In the genomic region with DNA sequence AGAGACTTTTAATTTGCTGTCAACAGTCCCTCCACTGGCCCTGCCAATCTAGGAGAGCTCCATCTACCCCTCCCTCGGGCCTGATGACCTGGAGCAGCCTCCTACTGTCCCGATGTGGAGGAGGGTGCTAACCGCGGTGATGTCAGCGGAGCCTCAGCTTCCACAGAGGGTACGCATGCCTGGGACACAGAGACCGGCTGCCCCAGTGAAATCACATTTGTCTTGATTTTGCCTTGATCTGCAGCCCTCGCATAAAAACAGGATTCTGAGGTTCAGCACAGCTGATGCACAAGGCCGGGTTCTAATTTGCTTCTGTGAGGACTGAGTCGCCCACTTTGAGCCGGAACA, we compare ENCODE assay signal across 34 cellular contexts.
"Had no signal": no experiment of that assay in that cellular context is flagged by ENCODE, and none has a peak within 500 bp of the region (broad histone marks: within the 10 kb centered on the region; RNA-seq: fewer than 3 reads in every experiment).

No MANE protein-coding gene starts in this region.

- FAIRE-seq: astrocyte, TTC549 had no signal

- H3K4me1 ChIP-seq: adrenal gland, breast epithelium, Peyer's patch, SJSA1 had no signal

- H3K27ac ChIP-seq: adrenal gland, body of pancreas, breast epithelium, Peyer's patch, SJSA1 had no signal

- H3K4me3 ChIP-seq: adrenal gland, body of pancreas, breast epithelium, Peyer's patch, SJSA1 had no signal

- H3K27me3 ChIP-seq: adrenal gland, body of pancreas, breast epithelium, Peyer's patch had no signal

- DNase-seq: activated CD4-positive, alpha-beta T cell treated with anti-CD3 and anti-CD28 coated beads, Interleukin-2, amount 10 ng/mL, durations not matched to agents 7 days and 5 days; activated CD4-positive, alpha-beta T cell treated with anti-CD3 and anti-CD28 coated beads, Interleukin-2, amount 50 U/mL, for 48 hours; activated CD8-positive, alpha-beta memory T cell treated with anti-CD3 and anti-CD28 coated beads, Interleukin-2, amount 50 U/mL, for 4 hours; activated gamma-delta T cell treated with Interleukin-2 at 50 U/mL for 16 hours; activated naive CD4-positive, alpha-beta T cell treated with anti-CD3 and anti-CD28 coated beads for 36 hours; activated T-cell treated with anti-CD3 and anti-CD28 coated beads for 4 hours; activated T-cell treated with anti-CD3 and anti-CD28 coated beads, Interleukin-2, amount 50 U/mL, for 4 hours; adrenal gland; body of pancreas; KG1; MM.1S; NCI-H1092 treated with DMSO at 0.1 percent for 48 hours; NCI-H1417; NCI-H146; NCI-H187; NCI-H2029 treated with DMSO at 0.1 percent for 48 hours; NCI-H2107; NCI-H2171; NCI-H446; NCI-H524; NCI-H69; PC-3; Peyer's patch; RPMI8226; SHP77 treated with DMSO at 0.1 percent for 48 hours; SK-N-SH had no signal

- H3K27me3 Mint-ChIP-seq: activated CD4-positive, alpha-beta T cell treated with anti-CD3 and anti-CD28 coated beads, Interleukin-2, amount 10 ng/mL, durations not matched to agents 7 days and 5 days had no signal

- H3K9ac ChIP-seq: SK-N-SH had no signal

- H3K36me3 ChIP-seq: adrenal gland, breast epithelium, Peyer's patch, SJSA1 had no signal

- H3K4me1 Mint-ChIP-seq: activated CD4-positive, alpha-beta T cell treated with anti-CD3 and anti-CD28 coated beads, Interleukin-2, amount 10 ng/mL, durations not matched to agents 7 days and 5 days had no signal

- H3K36me3 Mint-ChIP-seq: activated naive CD4-positive, alpha-beta T cell treated with anti-CD3 and anti-CD28 coated beads, Interleukin-2, amount 50 U/mL, for 72 hours had no signal

- H3K27ac Mint-ChIP-seq: activated CD4-positive, alpha-beta T cell treated with anti-CD3 and anti-CD28 coated beads, Interleukin-2, amount 10 ng/mL, durations not matched to agents 7 days and 5 days; activated naive CD4-positive, alpha-beta T cell treated with anti-CD3 and anti-CD28 coated beads for 36 hours; activated naive CD4-positive, alpha-beta T cell treated with anti-CD3 and anti-CD28 coated beads, Interleukin-2, amount 50 U/mL, for 72 hours; activated T-helper 1 cell treated with anti-CD3 and anti-CD28 coated beads, Interleukin-12 subunit alpha, Interleukin-12 subunit beta, Interleukin-2, Interleukin-4 antibody, amounts not matched to agents 30 ng/mL and 10 ng/mL and 1 ng/mL, durations not matched to agents 14 hours and 24 hours and 36 hours; T-helper 1 cell treated with Interleukin-12 subunit alpha and Interleukin-12 subunit beta and Interleukin-4 antibody, amounts not matched to agents 30 μg/mL and 1 μg/mL, for 36 hours; T-helper 2 cell treated with Interferon-gamma antibody and Interleukin-4, amounts not matched to agents 5 μg/mL and 100 μg/mL, for 36 hours had no signal

- H3K9me3 ChIP-seq: adrenal gland, body of pancreas, breast epithelium, Peyer's patch, SJSA1, SK-N-SH had no signal

- H3K9me3 Mint-ChIP-seq: activated CD4-positive, alpha-beta T cell treated with anti-CD3 and anti-CD28 coated beads, Interleukin-2, amount 10 ng/mL, durations not matched to agents 7 days and 5 days; activated naive CD4-positive, alpha-beta T cell treated with anti-CD3 and anti-CD28 coated beads for 36 hours; activated naive CD4-positive, alpha-beta T cell treated with anti-CD3 and anti-CD28 coated beads, Interleukin-2, amount 50 U/mL, for 72 hours; activated T-cell treated with anti-CD3 and anti-CD28 coated beads, Interleukin-2, amount 50 U/mL, for 4 hours; activated T-helper 1 cell treated with anti-CD3 and anti-CD28 coated beads, Interleukin-12 subunit alpha, Interleukin-12 subunit beta, Interleukin-2, Interleukin-4 antibody, amounts not matched to agents 30 ng/mL and 10 ng/mL and 1 ng/mL, durations not matched to agents 14 hours and 24 hours and 36 hours; T-helper 1 cell treated with Interleukin-12 subunit alpha and Interleukin-12 subunit beta and Interleukin-4 antibody, amounts not matched to agents 30 μg/mL and 1 μg/mL, for 36 hours; T-helper 2 cell treated with Interferon-gamma antibody and Interleukin-4, amounts not matched to agents 5 μg/mL and 100 μg/mL, for 36 hours had no signal

- H3K4me2 ChIP-seq: SK-N-SH had no signal

- ATAC-seq: activated naive CD4-positive, alpha-beta T cell treated with anti-CD3 and anti-CD28 coated beads, Interleukin-2, amount 50 U/mL, for 72 hours; activated T-cell treated with anti-CD3 and anti-CD28 coated beads, Interleukin-2, amount 50 U/mL, for 4 hours; body of pancreas; PC-3 had no signal

- H3K4me3 Mint-ChIP-seq: activated CD4-positive, alpha-beta T cell treated with anti-CD3 and anti-CD28 coated beads, Interleukin-2, amount 10 ng/mL, durations not matched to agents 7 days and 5 days; activated naive CD4-positive, alpha-beta T cell treated with anti-CD3 and anti-CD28 coated beads for 36 hours; activated T-cell treated with anti-CD3 and anti-CD28 coated beads, Interleukin-2, amount 50 U/mL, for 4 hours; activated T-helper 1 cell treated with anti-CD3 and anti-CD28 coated beads, Interleukin-12 subunit alpha, Interleukin-12 subunit beta, Interleukin-2, Interleukin-4 antibody, amounts not matched to agents 30 ng/mL and 10 ng/mL and 1 ng/mL, durations not matched to agents 14 hours and 24 hours and 36 hours; T-helper 1 cell treated with Interleukin-12 subunit alpha and Interleukin-12 subunit beta and Interleukin-4 antibody, amounts not matched to agents 30 μg/mL and 1 μg/mL, for 36 hours; T-helper 2 cell treated with Interferon-gamma antibody and Interleukin-4, amounts not matched to agents 5 μg/mL and 100 μg/mL, for 36 hours had no signal
